Comparison of ENCODE assay signal across 8 cellular contexts in genomic region chr14:92747701-92748258, GRCh38. TPM values are rescaled to one million over a fixed set of nuclear protein-coding genes. Genes with fewer than 3 reads are reported as not detected.
DNase-seq lines count a peak whose midpoint lies in the region; ATAC-seq and TF ChIP-seq lines count a peak whose summit lies in the region.

No MANE protein-coding gene starts in this region.

- intact Hi-C loops in Panc1 (cut with micrococcal nuclease; ENCODE audit: unreplicated experiment): no loop called here

- H3K9me3 ChIP-seq in Panc1 (ENCODE audit: control insufficient read depth, insufficient read depth, low read depth, low read length): no peaks in the 10 kb centered on the region

- H3K4me3 Mint-ChIP-seq in activated T-cell treated with anti-CD3 and anti-CD28 coated beads, Interleukin-2, amount 50 U/mL, for 24 hours: peak overlapping the region; percentile 75
- peak overlapping the region; percentile 87 to 97 (median 94) for H3K4me3 Mint-ChIP-seq in naive B cell

- H3K36me3 Mint-ChIP-seq in activated T-cell treated with anti-CD3 and anti-CD28 coated beads, Interleukin-2, amount 50 U/mL, for 24 hours (ENCODE audit: low read depth): no peaks in the 10 kb centered on the region
- no peaks in the 10 kb centered on the region for H3K36me3 Mint-ChIP-seq in naive B cell

- no peak for DNase-seq in activated T-cell treated with anti-CD3 and anti-CD28 coated beads, Interleukin-2, amount 50 U/mL, for 24 hours
- DNase-seq in activated T-cell treated with anti-CD3 and anti-CD28 coated beads for 4 hours: no peak
- no peak for DNase-seq in Panc1 (ENCODE audit: low read depth, low spot score)
- peak; percentile 23 for DNase-seq in epidermal melanocyte (ENCODE audit: insufficient read length, low spot score)
- DNase-seq in naive B cell: no peak
- DNase-seq in SW 1271 (lab: John Stamatoyannopoulos, UW): no peak
- DNase-seq in HuH-7.5 (ENCODE audit: low spot score): no peak
- DNase-seq in NCI-H187 (lab: John Stamatoyannopoulos, UW): no peak

- peak overlapping the region; percentile 90 to 93 for H3K4me3 ChIP-seq in Panc1 (ENCODE audit: low read depth in 2 of 2, low read length in 2 of 2)

- CTCF ChIA-PET in Panc1 (lab: Charles Lee): no interaction called here

- BruUV-seq in Panc1 (replicated peaks; lab: Mats Ljungman, UMichigan): no TSS peak

- peak overlapping the region; percentile 73 for H3K27ac ChIP-seq in Panc1 (ENCODE audit: low read length)

- H3K4me1 ChIP-seq in Panc1 (ENCODE audit: control insufficient read depth, insufficient read depth, low read length): no peaks in the 10 kb centered on the region; the same call in none of the 2 replicates

- H3K27ac Mint-ChIP-seq in activated T-cell treated with anti-CD3 and anti-CD28 coated beads, Interleukin-2, amount 50 U/mL, for 24 hours: peak overlapping the region; percentile 81
- H3K27ac Mint-ChIP-seq in naive B cell: peak overlapping the region; percentile 81 to 96 (median 92)

- in situ Hi-C loops in Panc1 (cut with HindIII; ENCODE audit: low pct_unique_long_range_greater_than_20kb, low sequenced_read_pairs): no loop called here

- H3K36me3 ChIP-seq in Panc1 (ENCODE audit: control insufficient read depth, insufficient read depth, low read length): no peaks in the 10 kb centered on the region; the same call in 1 of the 2 replicates

- ATAC-seq in Panc1: peak; percentile 10; the same call in 1 of the 2 replicates
- peak in 1 of 2 donors; percentile 11 for ATAC-seq in naive B cell (ENCODE audit: low read depth in 2 of 2)

- peaks cover 41% of the 10 kb centered on the region for H3K27me3 Mint-ChIP-seq in activated T-cell treated with anti-CD3 and anti-CD28 coated beads, Interleukin-2, amount 50 U/mL, for 24 hours
- peaks cover 0 to 7% (median 0%) of the 10 kb centered on the region in 3 donors for H3K27me3 Mint-ChIP-seq in naive B cell

- POLR2A ChIA-PET in Panc1 (lab: Charles Lee): no interaction called here

- TF ChIP-seq CTCF in Panc1 (IDR thresholded peaks at IDR 0.05): no peak

- H3K27me3 ChIP-seq in Panc1 (ENCODE audit: control insufficient read depth, insufficient read depth, low read length): no peaks in the 10 kb centered on the region

- no peaks in the 10 kb centered on the region for H3K9me3 Mint-ChIP-seq in activated T-cell treated with anti-CD3 and anti-CD28 coated beads, Interleukin-2, amount 50 U/mL, for 24 hours
- H3K9me3 Mint-ChIP-seq in naive B cell: peaks cover 0 to 9% (median 0%) of the 10 kb centered on the region in 7 donors

- peaks cover 39% of the 10 kb centered on the region for H3K4me1 Mint-ChIP-seq in activated T-cell treated with anti-CD3 and anti-CD28 coated beads, Interleukin-2, amount 50 U/mL, for 24 hours (ENCODE audit: low read depth)
- H3K4me1 Mint-ChIP-seq in naive B cell: peaks cover 29 to 69% (median 43%) of the 10 kb centered on the region in 3 donors

RNA-seq across cellular contexts. Expression of gene LGMN, which starts 0.6 kb away (rescaled TPM):
- 37.2 TPM for total RNA-seq in Panc1 (2021; ENCODE audit: unreplicated experiment)
- 77.8 TPM for polyA plus RNA-seq in Panc1 (2012; ENCODE audit: insufficient read length)
- 10 to 100 TPM in 4 of 6 donors, 1 to 10 TPM in 2; 9.1 to 22.1 (median 13.2) TPM for polyA plus RNA-seq in naive B cell (ENCODE audit: low read depth in 6 of 6)

RNA-seq across cellular contexts. Expression of gene GOLGA5, which starts 46.3 kb away (rescaled TPM):
- total RNA-seq in Panc1 (2021; ENCODE audit: unreplicated experiment): 22.3 TPM
- polyA plus RNA-seq in Panc1 (2012; ENCODE audit: insufficient read length): 13.9 TPM
- polyA plus RNA-seq in naive B cell (ENCODE audit: low read depth in 6 of 6): 10 to 100 TPM; 16.0 to 27.5 (median 21.2) TPM
